13 cellular contexts compared by ENCODE assay signal in the genomic region with DNA sequence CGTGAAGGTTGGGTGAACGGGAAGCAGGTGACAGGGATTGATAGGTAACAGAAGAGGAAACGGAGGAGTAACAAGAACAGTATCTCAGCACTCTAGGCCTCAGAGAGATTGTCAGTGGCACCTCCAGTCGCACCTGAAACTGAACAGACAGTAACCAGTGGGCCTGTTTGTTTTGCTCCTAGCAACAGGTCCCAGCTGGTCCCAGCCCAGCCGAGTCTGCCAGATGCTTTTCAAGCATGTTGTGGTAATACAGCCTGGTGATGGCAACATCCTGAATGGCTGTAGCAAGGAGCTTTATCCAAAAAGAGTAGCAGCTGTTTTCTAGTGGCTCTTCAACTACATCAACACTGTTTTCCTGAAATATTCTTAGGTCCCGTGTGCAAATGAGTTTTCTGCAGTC. TPM values are rescaled to one million over a fixed set of nuclear protein-coding genes. Genes with fewer than 3 reads are reported as not detected.
DNase-seq lines count a peak whose midpoint lies in the region; ATAC-seq and TF ChIP-seq lines count a peak whose summit lies in the region.
"Had no signal": no experiment of that assay in that cellular context is flagged by ENCODE, and none has a peak within 500 bp of the region (broad histone marks: within the 10 kb centered on the region; RNA-seq: fewer than 3 reads in every experiment).

No MANE protein-coding gene starts in this region.

- no peak for TF ChIP-seq POLR2A in esophagus squamous epithelium (IDR thresholded peaks at IDR 0.05)

- WGBS in esophagus squamous epithelium, 2 donors: 25 to 31% methylated on average over 6 of the region's 6 CpGs

- H3K9me3 ChIP-seq in esophagus squamous epithelium: no peaks in the 10 kb centered on the region
- H3K9me3 ChIP-seq: SJSA1 had no signal

- H3K4me1 ChIP-seq in esophagus squamous epithelium: peaks cover 2 to 14% (median 8%) of the 10 kb centered on the region in 3 donors

- intact Hi-C loops in esophagus squamous epithelium (cut with DNase I): no loop called here

- no peak overlapping the region for H3K4me3 ChIP-seq in esophagus squamous epithelium
- H3K4me3 ChIP-seq: SJSA1 had no signal

- no peaks in the 10 kb centered on the region for H3K36me3 ChIP-seq in esophagus squamous epithelium
- H3K36me3 ChIP-seq: SJSA1 had no signal

- no peak for ATAC-seq in HG03097 (IDR thresholded peaks at IDR 0.05; ENCODE audit: low FRiP score, unreplicated experiment)
- no peak for ATAC-seq in HG02610 (IDR thresholded peaks at IDR 0.05; ENCODE audit: unreplicated experiment)
- ATAC-seq: natural killer cell treated with Interleukin-12 subunit alpha and Interleukin-12 subunit beta and Interleukin-15 and Interleukin-18, amount 100 ng/mL, for 72 hours had no signal

- peak overlapping the region in 3 of 4 donors; percentile 70 to 91 (median 86) for H3K27ac ChIP-seq in esophagus squamous epithelium
- H3K27ac ChIP-seq: SJSA1 had no signal

- DNase-seq in DMS53 (lab: John Stamatoyannopoulos, UW) (peak; percentile 99), NCI-H510A (lab: John Stamatoyannopoulos, UW) (peak; percentile 51), esophagus squamous epithelium (lab: John Stamatoyannopoulos, UW) (no peak), mucosa of gallbladder (ENCODE audit: low spot score) (peak; percentile 18), NCI-H1436 treated with DMSO at 0.1 percent for 48 hours (lab: John Stamatoyannopoulos, UW) (no peak), DMS79 treated with DMSO at 0.1 percent for 48 hours (lab: John Stamatoyannopoulos, UW) (no peak)
- DNase-seq: activated CD4-positive, alpha-beta T cell treated with anti-CD3 and anti-CD28 coated beads for 1 hour; activated effector memory CD4-positive, alpha-beta T cell treated with Interleukin-2 at 50 U/mL for 16 hours; NCI-H1417 treated with DMSO at 0.1 percent for 48 hours had no signal

- TF ChIP-seq CTCF in esophagus squamous epithelium (IDR thresholded peaks at IDR 0.05): no peak

- peaks cover 0 to 25% (median 3%) of the 10 kb centered on the region in 4 donors for H3K27me3 ChIP-seq in esophagus squamous epithelium

RNA-seq across cellular contexts. Expression of a gene that starts 4.7 kb away (rescaled TPM):
- total RNA-seq in esophagus squamous epithelium (10 to 100 TPM in 1 of 4 donors, 1 to 10 TPM in 2, under 1 TPM in 1; 0.91 to 37.0 (median 5.7) TPM), mucosa of gallbladder (8.4 TPM)
- total RNA-seq: natural killer cell treated with Interleukin-12 subunit alpha and Interleukin-12 subunit beta and Interleukin-15 and Interleukin-18, amount 100 ng/mL, for 72 hours; SJSA1 had no signal

Comparison
In these comparisons a context has a peak if more than half of its experiments do, and no peak if none do; other contexts are left out.
1. DNase-seq: peak in DMS53 (single experiment), NCI-H510A (single experiment) and mucosa of gallbladder (single experiment); none in esophagus squamous epithelium (single experiment), NCI-H1436 treated with DMSO at 0.1 percent for 48 hours (single experiment) and DMS79 treated with DMSO at 0.1 percent for 48 hours (single experiment).